8 cellular contexts compared by ENCODE assay signal in the genomic region with DNA sequence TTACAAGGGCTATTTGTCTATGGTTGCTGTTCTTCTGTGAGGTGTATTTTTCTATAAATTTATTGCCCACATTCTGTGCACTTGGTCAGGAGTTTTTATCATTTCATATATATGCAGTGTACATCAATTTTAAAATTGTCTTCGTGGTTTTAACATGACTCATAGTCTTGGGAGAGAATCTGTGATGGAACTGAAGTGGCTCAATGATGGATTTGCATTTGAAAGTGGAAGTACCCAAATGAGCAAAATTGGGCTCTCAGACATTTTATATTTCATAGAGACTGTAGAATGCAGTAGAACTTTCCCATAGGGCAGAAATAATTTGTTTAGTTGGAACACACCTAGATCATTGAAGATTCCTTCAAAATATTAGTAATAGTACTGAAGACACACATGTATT. TPM values are rescaled to one million over a fixed set of nuclear protein-coding genes. Genes with fewer than 3 reads are reported as not detected.
A peak's percentile ranks its signal among the peaks of the same experiment; 100 is the strongest.
DNase-seq lines count a peak whose midpoint lies in the region; ATAC-seq lines count a peak whose summit lies in the region.

No MANE protein-coding gene starts in this region.

- ATAC-seq in GM19395 (IDR thresholded peaks at IDR 0.05; ENCODE audit: unreplicated experiment) (peak; percentile 53), HG03460 (IDR thresholded peaks at IDR 0.05; ENCODE audit: unreplicated experiment) (peak; percentile 37)
- peak; percentile 49 for ATAC-seq in activated T-helper 17 cell treated with anti-CD3 and anti-CD28 coated beads, Interleukin-2, amount 50 U/mL, for 72 hours (replicated peaks)
- peak; percentile 54 for ATAC-seq in stimulated activated naive CD8-positive, alpha-beta T cell treated with anti-CD3 and anti-CD28 coated beads, Interleukin-15, amount 100 ng/mL, for 72 hours

- peaks cover 19% of the 10 kb centered on the region for H3K4me1 Mint-ChIP-seq in activated T-helper 17 cell treated with anti-CD3 and anti-CD28 coated beads, Interleukin-2, amount 50 U/mL, for 72 hours
- H3K4me1 Mint-ChIP-seq in stimulated activated naive CD8-positive, alpha-beta T cell treated with anti-CD3 and anti-CD28 coated beads, Interleukin-15, amount 100 ng/mL, for 72 hours: peaks cover 32% of the 10 kb centered on the region

- peaks cover 36% of the 10 kb centered on the region for H3K36me3 Mint-ChIP-seq in activated T-helper 17 cell treated with anti-CD3 and anti-CD28 coated beads, Interleukin-2, amount 50 U/mL, for 72 hours (ENCODE audit: low read depth)

- DNase-seq in AG08396 (ENCODE audit: low spot score) (peak; percentile 24), GM19240 (ENCODE audit: insufficient read length, low spot score) (no peak), NCI-H510A treated with DMSO at 0.1 percent for 48 hours (lab: John Stamatoyannopoulos, UW) (no peak), NCI-H187 treated with DMSO at 0.1 percent for 48 hours (lab: John Stamatoyannopoulos, UW) (no peak)
- DNase-seq in stimulated activated naive CD8-positive, alpha-beta T cell treated with anti-CD3 and anti-CD28 coated beads, Interleukin-15, amount 100 ng/mL, for 72 hours: no peak

- no peaks in the 10 kb centered on the region for H3K27me3 Mint-ChIP-seq in activated T-helper 17 cell treated with anti-CD3 and anti-CD28 coated beads, Interleukin-2, amount 50 U/mL, for 72 hours
- H3K27me3 Mint-ChIP-seq in stimulated activated naive CD8-positive, alpha-beta T cell treated with anti-CD3 and anti-CD28 coated beads, Interleukin-15, amount 100 ng/mL, for 72 hours: no peaks in the 10 kb centered on the region

- no peaks in the 10 kb centered on the region for H3K9me3 Mint-ChIP-seq in activated T-helper 17 cell treated with anti-CD3 and anti-CD28 coated beads, Interleukin-2, amount 50 U/mL, for 72 hours
- H3K9me3 Mint-ChIP-seq in stimulated activated naive CD8-positive, alpha-beta T cell treated with anti-CD3 and anti-CD28 coated beads, Interleukin-15, amount 100 ng/mL, for 72 hours: no peaks in the 10 kb centered on the region

- peak overlapping the region; percentile 73 for H3K27ac Mint-ChIP-seq in activated T-helper 17 cell treated with anti-CD3 and anti-CD28 coated beads, Interleukin-2, amount 50 U/mL, for 72 hours
- H3K27ac Mint-ChIP-seq in stimulated activated naive CD8-positive, alpha-beta T cell treated with anti-CD3 and anti-CD28 coated beads, Interleukin-15, amount 100 ng/mL, for 72 hours: peak overlapping the region in 1 of 2 donors; percentile 4

- H3K4me3 Mint-ChIP-seq in activated T-helper 17 cell treated with anti-CD3 and anti-CD28 coated beads, Interleukin-2, amount 50 U/mL, for 72 hours: peak overlapping the region; percentile 92
- H3K4me3 Mint-ChIP-seq in stimulated activated naive CD8-positive, alpha-beta T cell treated with anti-CD3 and anti-CD28 coated beads, Interleukin-15, amount 100 ng/mL, for 72 hours: peak overlapping the region; percentile 46 to 77

RNA-seq across cellular contexts. Expression of a gene that starts 1.9 kb away (rescaled TPM):
- total RNA-seq in activated T-helper 17 cell treated with anti-CD3 and anti-CD28 coated beads, Interleukin-2, amount 50 U/mL, for 72 hours: 10 to 100 TPM; 53.9 to 70.7 TPM
